Comparison of ENCODE assay signal across 18 cellular contexts in the genomic region with DNA sequence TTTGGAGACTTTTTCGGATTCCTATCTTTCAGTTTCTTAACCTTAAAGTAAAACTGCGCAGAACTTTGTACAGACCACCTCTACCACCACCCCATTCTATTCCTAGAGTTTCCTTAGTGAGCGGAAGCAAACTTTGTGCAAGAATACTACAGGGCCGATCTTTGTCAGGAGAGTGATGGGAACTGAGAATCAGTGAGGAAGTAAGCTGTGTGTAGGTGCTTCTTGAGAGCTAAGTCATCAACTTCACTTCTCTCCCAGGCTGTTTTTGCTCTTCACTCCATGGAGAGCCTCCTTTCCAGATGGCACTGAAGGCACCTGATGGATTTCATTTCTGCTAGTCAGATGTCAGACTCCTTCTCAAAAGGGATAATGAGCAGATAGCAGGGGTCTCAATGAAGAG.
DNase-seq lines count a peak whose midpoint lies in the region; TF ChIP-seq lines count a peak whose summit lies in the region.
"Had no signal": no experiment of that assay in that cellular context is flagged by ENCODE, and none has a peak within 500 bp of the region (broad histone marks: within the 10 kb centered on the region; RNA-seq: fewer than 3 reads in every experiment).

No MANE protein-coding gene starts in this region.

- no peak for TF ChIP-seq POLR2A in ovary (IDR thresholded peaks at IDR 0.05)

- H3K36me3 ChIP-seq in ovary = no peaks in the 10 kb centered on the region
- H3K36me3 ChIP-seq: SJSA1 had no signal

- H3K9me3 ChIP-seq in ovary = no peaks in the 10 kb centered on the region
- H3K9me3 ChIP-seq: SJSA1 had no signal

- no peaks in the 10 kb centered on the region for H3K4me1 ChIP-seq in ovary (ENCODE audit: insufficient read depth)

- intact Hi-C loops in ovary (cut with DNase I) = no loop called here

- H3K27me3 ChIP-seq in ovary = no peaks in the 10 kb centered on the region
- H3K27me3 ChIP-seq: SJSA1 had no signal

- no peak for TF ChIP-seq CTCF in ovary (IDR thresholded peaks at IDR 0.05)

- no peak overlapping the region for H3K4me3 ChIP-seq in ovary
- H3K4me3 ChIP-seq: SJSA1 had no signal

- H3K27ac ChIP-seq in caudate nucleus (ENCODE audit: low read depth, low read length) (peak overlapping the region; percentile 85), ovary (no peak overlapping the region)
- H3K27ac ChIP-seq: 22Rv1, KMS-11, SJSA1 had no signal

- TF ChIP-seq EP300 in ovary (IDR thresholded peaks at IDR 0.05) = no peak

- 95 to 98% (median 96%) methylated on average over 4 of the region's 4 CpGs for WGBS in ovary, 3 donors

- DNase-seq in DMS 273 (lab: John Stamatoyannopoulos, UW; ENCODE audit: unreplicated experiment) (peak; percentile 24), DMS 273 treated with DMSO at 0.1 percent for 48 hours (lab: John Stamatoyannopoulos, UW) (no peak), NCI-H524 (lab: John Stamatoyannopoulos, UW) (peak; percentile 40 to 70), caudate nucleus (lab: John Stamatoyannopoulos, UW) (no peak), retina (peak; percentile 18), ovary (no peak), NK-92 (lab: John Stamatoyannopoulos, UW; ENCODE audit: unreplicated experiment) (no peak)
- DNase-seq in activated naive CD4-positive, alpha-beta T cell treated with anti-CD3 and anti-CD28 coated beads, Interleukin-2, amount 50 U/mL, for 16 hours = no peak
- DNase-seq: AML-193, GDM1, NCI-H1048, NCI-H146, NCI-H2029 treated with DMSO at 0.1 percent for 48 hours, NCI-H510A, NCI-H82 had no signal

Comparison
In these comparisons a context has a peak if more than half of its experiments do, and no peak if none do; other contexts are left out.
1. DNase-seq: peak in DMS 273 (single experiment), NCI-H524 (2 of 2) and retina (single experiment); none in DMS 273 treated with DMSO at 0.1 percent for 48 hours (single experiment), caudate nucleus (0 of 61), ovary (0 of 5), NK-92 (single experiment) and activated naive CD4-positive, alpha-beta T cell treated with anti-CD3 and anti-CD28 coated beads, Interleukin-2, amount 50 U/mL, for 16 hours (single experiment).